In the genomic region with DNA sequence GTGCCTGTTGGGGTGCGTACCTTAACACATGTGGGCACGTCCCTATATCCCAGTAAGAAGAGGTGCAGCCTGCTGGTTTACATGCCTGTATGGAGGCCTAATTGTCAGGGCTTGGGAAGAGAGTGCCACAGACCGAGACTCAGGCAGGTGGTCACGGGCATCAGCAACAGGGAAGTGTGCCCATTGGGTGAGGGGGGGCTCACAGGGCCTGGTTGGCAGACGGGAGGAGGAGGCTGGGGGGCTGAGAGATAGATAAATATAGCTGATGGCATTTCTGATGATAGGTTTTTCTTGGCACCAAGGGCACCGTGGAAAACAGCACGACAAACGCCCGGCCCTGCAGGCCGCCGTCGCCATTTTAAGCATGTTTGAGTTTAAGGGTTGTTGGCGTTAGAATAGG, we compare ENCODE assay signal across 17 cellular contexts. TPM values are rescaled to one million over a fixed set of nuclear protein-coding genes. Genes with fewer than 3 reads are reported as not detected.
DNase-seq lines count a peak whose midpoint lies in the region; ATAC-seq and TF ChIP-seq lines count a peak whose summit lies in the region.
"Had no signal": no experiment of that assay in that cellular context is flagged by ENCODE, and none has a peak within 500 bp of the region (broad histone marks: within the 10 kb centered on the region; RNA-seq: fewer than 3 reads in every experiment).

No MANE protein-coding gene starts in this region.

- H3K4me3 Mint-ChIP-seq in neural progenitor cell: peak overlapping the region; percentile 72
- H3K4me3 Mint-ChIP-seq: activated T-helper 1 cell treated with anti-CD3 and anti-CD28 coated beads, Interleukin-12 subunit alpha, Interleukin-12 subunit beta, Interleukin-2, Interleukin-4 antibody, amounts not matched to agents 30 ng/mL and 10 ng/mL and 1 ng/mL, durations not matched to agents 14 hours and 24 hours and 36 hours; naive thymus-derived CD4-positive, alpha-beta T cell; stimulated activated naive B cell treated with anti-CD40 and anti-IgM and Interleukin-4, amounts not matched to agents 10 μg/mL and 1 μg/mL and 100 μg/mL, for 72 hours had no signal

- no peaks in the 10 kb centered on the region for H3K79me2 ChIP-seq in neural progenitor cell (ENCODE audit: low read depth)

- H3F3A ChIP-seq in neural progenitor cell (ENCODE audit: low read depth): no peaks in the 10 kb centered on the region

- TF ChIP-seq CTCF in heart left ventricle (IDR thresholded peaks at IDR 0.05) (no peak), neural progenitor cell (IDR thresholded peaks at IDR 0.05) (no peak), upper lobe of right lung (IDR thresholded peaks at IDR 0.05) (no peak)

- H3K27ac ChIP-seq in heart left ventricle (peak overlapping the region; percentile 37 to 89 (median 78)), epithelial cell of prostate (peak overlapping the region; percentile 94), neural progenitor cell (no peak overlapping the region), upper lobe of right lung (peak overlapping the region; percentile 58)

- no peak overlapping the region for H3K4me2 ChIP-seq in neural progenitor cell
- H3K4me2 ChIP-seq: A549 had no signal

- no peak overlapping the region for H3K27ac Mint-ChIP-seq in neural progenitor cell
- H3K27ac Mint-ChIP-seq: activated T-helper 1 cell treated with anti-CD3 and anti-CD28 coated beads, Interleukin-12 subunit alpha, Interleukin-12 subunit beta, Interleukin-2, Interleukin-4 antibody, amounts not matched to agents 30 ng/mL and 10 ng/mL and 1 ng/mL, durations not matched to agents 14 hours and 24 hours and 36 hours; naive thymus-derived CD4-positive, alpha-beta T cell; stimulated activated naive B cell treated with anti-CD40 and anti-IgM and Interleukin-4, amounts not matched to agents 10 μg/mL and 1 μg/mL and 100 μg/mL, for 72 hours had no signal

- H3K4me1 Mint-ChIP-seq in neural progenitor cell: peaks cover 33% of the 10 kb centered on the region

- H3K9me3 Mint-ChIP-seq in neural progenitor cell: no peaks in the 10 kb centered on the region
- H3K9me3 Mint-ChIP-seq: activated T-helper 1 cell treated with anti-CD3 and anti-CD28 coated beads, Interleukin-12 subunit alpha, Interleukin-12 subunit beta, Interleukin-2, Interleukin-4 antibody, amounts not matched to agents 30 ng/mL and 10 ng/mL and 1 ng/mL, durations not matched to agents 14 hours and 24 hours and 36 hours; naive thymus-derived CD4-positive, alpha-beta T cell; stimulated activated naive B cell treated with anti-CD40 and anti-IgM and Interleukin-4, amounts not matched to agents 10 μg/mL and 1 μg/mL and 100 μg/mL, for 72 hours had no signal

- peaks cover 25% of the 10 kb centered on the region for H4K20me1 ChIP-seq in neural progenitor cell (ENCODE audit: low read depth)

- DNase-seq in heart left ventricle: peak in 1 of 5 donors; percentile 26
- no peak for DNase-seq in cardiac septum (ENCODE audit: low spot score)
- no peak for DNase-seq in epithelial cell of prostate (ENCODE audit: low read depth, low spot score)
- DNase-seq in neural progenitor cell (ENCODE audit: low spot score): no peak
- no peak for DNase-seq in upper lobe of right lung
- DNase-seq in T-helper 1 cell: no peak
- DNase-seq in stimulated activated CD4-positive, alpha-beta T cell treated with anti-CD3 and anti-CD28 coated beads, Interleukin-2, amount 100 ng/mL, for 24 hours: no peak
- DNase-seq: activated CD4-positive, alpha-beta T cell treated with anti-CD3 and anti-CD28 coated beads, Interleukin-2, amount 50 U/mL, for 1 hour; effector memory CD4-positive, alpha-beta T cell; GOT3; naive thymus-derived CD4-positive, alpha-beta T cell; NCI-H1694; NCI-H510A treated with DMSO at 0.1 percent for 48 hours; stimulated activated naive B cell treated with anti-CD40 and anti-IgM and Interleukin-4, amounts not matched to agents 10 μg/mL and 1 μg/mL and 100 μg/mL, for 72 hours had no signal

- no peak for TF ChIP-seq POLR2A in heart left ventricle (IDR thresholded peaks at IDR 0.05)

- ATAC-seq in heart left ventricle (no peak), upper lobe of right lung (no peak), HG02678 (IDR thresholded peaks at IDR 0.05; ENCODE audit: unreplicated experiment) (no peak)
- ATAC-seq: naive thymus-derived CD4-positive, alpha-beta T cell; stimulated activated naive B cell treated with anti-CD40 and anti-IgM and Interleukin-4, amounts not matched to agents 10 μg/mL and 1 μg/mL and 100 μg/mL, for 72 hours had no signal

- H3K36me3 Mint-ChIP-seq in neural progenitor cell: no peaks in the 10 kb centered on the region
- H3K36me3 Mint-ChIP-seq: stimulated activated naive B cell treated with anti-CD40 and anti-IgM and Interleukin-4, amounts not matched to agents 10 μg/mL and 1 μg/mL and 100 μg/mL, for 72 hours had no signal

- no peaks in the 10 kb centered on the region for H3K9me3 ChIP-seq in heart left ventricle
- H3K9me3 ChIP-seq in neural progenitor cell (ENCODE audit: low read depth): no peaks in the 10 kb centered on the region
- no peaks in the 10 kb centered on the region for H3K9me3 ChIP-seq in upper lobe of right lung
- H3K9me3 ChIP-seq: A549 had no signal

- peaks cover 0 to 19% (median 0%) of the 10 kb centered on the region in 9 donors for H3K36me3 ChIP-seq in heart left ventricle
- H3K36me3 ChIP-seq in neural progenitor cell: no peaks in the 10 kb centered on the region
- peaks cover 7% of the 10 kb centered on the region for H3K36me3 ChIP-seq in upper lobe of right lung

- H3K4me3 ChIP-seq in heart left ventricle (no peak overlapping the region), neural progenitor cell (no peak overlapping the region), upper lobe of right lung (no peak overlapping the region)
- H3K4me3 ChIP-seq: A549 had no signal

- WGBS in heart left ventricle, 4 donors: 74 to 82% (median 76%) methylated on average over 13 of the region's 13 CpGs

- peaks cover 17 to 100% (median 95%) of the 10 kb centered on the region in 12 donors for H3K4me1 ChIP-seq in heart left ventricle
- peaks cover 15% of the 10 kb centered on the region for H3K4me1 ChIP-seq in neural progenitor cell
- peaks cover 96% of the 10 kb centered on the region for H3K4me1 ChIP-seq in upper lobe of right lung

- intact Hi-C loops in heart left ventricle (cut with DNase I) (loop anchor here in 9 of 10 donors (2.0 to 10.0 kb wide), 8 partner anchors 28 to 62 kb away; a partner anchor contains a TSS), cardiac septum (cut with DNase I) (loop anchor here (5.0 kb wide), 1 partner anchor 36 kb away; a partner anchor contains a TSS), upper lobe of right lung (cut with DNase I) (no loop called here)

- peaks cover 88% of the 10 kb centered on the region for H3K27me3 Mint-ChIP-seq in neural progenitor cell (ENCODE audit: insufficient read depth, low read depth)
- H3K27me3 Mint-ChIP-seq: naive thymus-derived CD4-positive, alpha-beta T cell; stimulated activated naive B cell treated with anti-CD40 and anti-IgM and Interleukin-4, amounts not matched to agents 10 μg/mL and 1 μg/mL and 100 μg/mL, for 72 hours had no signal

- H3K27me3 ChIP-seq in heart left ventricle (no peaks in the 10 kb centered on the region), neural progenitor cell (peaks cover 100% of the 10 kb centered on the region), upper lobe of right lung (no peaks in the 10 kb centered on the region)

- no peak overlapping the region for H2AFZ ChIP-seq in neural progenitor cell (replicated peaks)

- no peak overlapping the region for H3K9ac ChIP-seq in neural progenitor cell

RNA-seq across cellular contexts. Expression of a gene that starts 37.6 kb away (rescaled TPM):
- 100 to 1,000 TPM in 8 of 9 donors, 10 to 100 TPM in 1; 81.4 to 147 (median 122) TPM for total RNA-seq in heart left ventricle
- polyA plus RNA-seq in heart left ventricle: 10 to 100 TPM; 42.1 to 55.2 TPM
- 123 TPM for total RNA-seq in cardiac septum
- 0.06 TPM in 2 replicates for total RNA-seq in neural progenitor cell (ENCODE audit: low replicate concordance)
- 168 TPM for total RNA-seq in upper lobe of right lung

Comparison
In these comparisons a context has a peak if more than half of its experiments do, and no peak if none do; other contexts are left out.
1. RNA of a gene that starts 37.6 kb away (total RNA-seq): 168 TPM in upper lobe of right lung (single experiment), 123 TPM in cardiac septum (single experiment) and 81.4 to 147 TPM in heart left ventricle; 0.06 TPM in neural progenitor cell; every median in the first group is over 10 times any median in the second.